1 cellular context compared by ENCODE assay signal in genomic region chr17:42698736-42699414, GRCh38.
TF ChIP-seq lines count a peak whose summit lies in the region.

No MANE protein-coding gene starts in this region.

TF ChIP-seq in K562, 482 proteins besides CTCF, POLR2A, EP300 and RAD21 (continued from another document and continues in another):
- TF ChIP-seq ZNF512 (tag; IDR thresholded peaks at IDR 0.05) (no peak), TBP (optimal IDR thresholded peaks at IDR 0.05; ENCODE audit: low read depth, low read length) (peak; percentile 46), ZBTB26 (CRISPR knock-in tag; IDR thresholded peaks at IDR 0.05) (0 out of 2 replicates have a peak, but pooled peaks have one; percentile 11), MYBL2 (IDR thresholded peaks at IDR 0.05; ENCODE audit: low read depth) (no peak; the same call in 1 of the 2 replicates), MYBL2 (CRISPR knock-in tag; IDR thresholded peaks at IDR 0.05; ENCODE audit: borderline replicate concordance) (no peak), E2F4 (CRISPR knock-in tag; IDR thresholded peaks at IDR 0.05; ENCODE audit: low read depth) (no peak), RB1 (IDR thresholded peaks at IDR 0.05; ENCODE audit: low read depth) (peak; percentile 80; the same call in 1 of the 2 replicates), PHB2 (IDR thresholded peaks at IDR 0.05; ENCODE audit: low read depth) (peak; percentile 99), FOSL1 (tag; conservative IDR thresholded peaks at IDR 0.05) (peak; percentile 80), ZNF766 (CRISPR knock-in tag; conservative IDR thresholded peaks at IDR 0.05) (peak; percentile 97), CHD4 (IDR thresholded peaks at IDR 0.05; ENCODE audit: insufficient read depth, insufficient replicate concordance, low read depth, low read length, poor library complexity, severe bottlenecking) (no peak), PCBP2 (IDR thresholded peaks at IDR 0.05; ENCODE audit: low read depth, low read length, poor library complexity, severe bottlenecking) (no peak), ZNF239 (CRISPR knock-in tag; IDR thresholded peaks at IDR 0.05) (no peak), CCNT2 (IDR thresholded peaks at IDR 0.05; ENCODE audit: borderline replicate concordance, extremely low read depth, insufficient read length, low read depth, low read length) (peak; percentile 99), RBM22 (IDR thresholded peaks at IDR 0.05; ENCODE audit: low read depth, low read length, poor library complexity, severe bottlenecking) (no peak), NRF1 (conservative IDR thresholded peaks at IDR 0.05 in 1 of 2, IDR thresholded peaks at IDR 0.05 in 1 of 2) (peak in 1 of 2 experiments; percentile 35; a peak in 2 of 4 replicates), ZNF217 (CRISPR knock-in tag; IDR thresholded peaks at IDR 0.05) (no peak), RHOXF2B (CRISPR knock-in tag; conservative IDR thresholded peaks at IDR 0.05) (no peak), CBFA2T2 (conservative IDR thresholded peaks at IDR 0.05) (peak; percentile 100), PHB (CRISPR knock-in tag; IDR thresholded peaks at IDR 0.05) (no peak), KHSRP (IDR thresholded peaks at IDR 0.05) (peak; percentile 91), CSDE1 (IDR thresholded peaks at IDR 0.05) (no peak), MAZ (CRISPR knock-in tag; conservative IDR thresholded peaks at IDR 0.05 in 1 of 2, IDR thresholded peaks at IDR 0.05 in 1 of 2) (peak; percentile 93 to 95), ETS2 (tag; IDR thresholded peaks at IDR 0.05; ENCODE audit: borderline replicate concordance, poor library complexity, severe bottlenecking) (no peak), KDM2B (CRISPR knock-in tag; IDR thresholded peaks at IDR 0.05) (no peak), MLLT1 (IDR thresholded peaks at IDR 0.05) (peak; percentile 60 to 76; a peak in 2 of 4 replicates), ZNF3 (CRISPR knock-in tag; IDR thresholded peaks at IDR 0.05) (no peak), MEF2D (tag; conservative IDR thresholded peaks at IDR 0.05; ENCODE audit: low read depth) (peak; percentile 91), ARID2 (IDR thresholded peaks at IDR 0.05) (no peak; the same call in 1 of the 2 replicates), DACH1 (IDR thresholded peaks at IDR 0.05; ENCODE audit: partially characterized antibody) (peak; percentile 95), MAFK (IDR thresholded peaks at IDR 0.05; ENCODE audit: low read length) (0 out of 2 replicates have a peak, but pooled peaks have one; percentile 3), NR2C1 (IDR thresholded peaks at IDR 0.05) (peak; percentile 65), NR2C1 (tag; IDR thresholded peaks at IDR 0.05) (peak; percentile 77), ZBTB1 (CRISPR knock-in tag; IDR thresholded peaks at IDR 0.05; ENCODE audit: borderline replicate concordance, low read depth) (no peak), EP400 (IDR thresholded peaks at IDR 0.05) (peak; percentile 78), ARHGAP35 (IDR thresholded peaks at IDR 0.05; ENCODE audit: partially characterized antibody) (no peak)
- TF ChIP-seq, protein P1, sequence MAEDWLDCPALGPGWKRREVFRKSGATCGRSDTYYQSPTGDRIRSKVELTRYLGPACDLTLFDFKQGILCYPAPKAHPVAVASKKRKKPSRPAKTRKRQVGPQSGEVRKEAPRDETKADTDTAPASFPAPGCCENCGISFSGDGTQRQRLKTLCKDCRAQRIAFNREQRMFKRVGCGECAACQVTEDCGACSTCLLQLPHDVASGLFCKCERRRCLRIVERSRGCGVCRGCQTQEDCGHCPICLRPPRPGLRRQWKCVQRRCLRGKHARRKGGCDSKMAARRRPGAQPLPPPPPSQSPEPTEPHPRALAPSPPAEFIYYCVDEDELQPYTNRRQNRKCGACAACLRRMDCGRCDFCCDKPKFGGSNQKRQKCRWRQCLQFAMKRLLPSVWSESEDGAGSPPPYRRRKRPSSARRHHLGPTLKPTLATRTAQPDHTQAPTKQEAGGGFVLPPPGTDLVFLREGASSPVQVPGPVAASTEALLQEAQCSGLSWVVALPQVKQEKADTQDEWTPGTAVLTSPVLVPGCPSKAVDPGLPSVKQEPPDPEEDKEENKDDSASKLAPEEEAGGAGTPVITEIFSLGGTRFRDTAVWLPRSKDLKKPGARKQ (CRISPR knock-in tag; IDR thresholded peaks at IDR 0.05): no peak
- TF ChIP-seq, protein P2, sequence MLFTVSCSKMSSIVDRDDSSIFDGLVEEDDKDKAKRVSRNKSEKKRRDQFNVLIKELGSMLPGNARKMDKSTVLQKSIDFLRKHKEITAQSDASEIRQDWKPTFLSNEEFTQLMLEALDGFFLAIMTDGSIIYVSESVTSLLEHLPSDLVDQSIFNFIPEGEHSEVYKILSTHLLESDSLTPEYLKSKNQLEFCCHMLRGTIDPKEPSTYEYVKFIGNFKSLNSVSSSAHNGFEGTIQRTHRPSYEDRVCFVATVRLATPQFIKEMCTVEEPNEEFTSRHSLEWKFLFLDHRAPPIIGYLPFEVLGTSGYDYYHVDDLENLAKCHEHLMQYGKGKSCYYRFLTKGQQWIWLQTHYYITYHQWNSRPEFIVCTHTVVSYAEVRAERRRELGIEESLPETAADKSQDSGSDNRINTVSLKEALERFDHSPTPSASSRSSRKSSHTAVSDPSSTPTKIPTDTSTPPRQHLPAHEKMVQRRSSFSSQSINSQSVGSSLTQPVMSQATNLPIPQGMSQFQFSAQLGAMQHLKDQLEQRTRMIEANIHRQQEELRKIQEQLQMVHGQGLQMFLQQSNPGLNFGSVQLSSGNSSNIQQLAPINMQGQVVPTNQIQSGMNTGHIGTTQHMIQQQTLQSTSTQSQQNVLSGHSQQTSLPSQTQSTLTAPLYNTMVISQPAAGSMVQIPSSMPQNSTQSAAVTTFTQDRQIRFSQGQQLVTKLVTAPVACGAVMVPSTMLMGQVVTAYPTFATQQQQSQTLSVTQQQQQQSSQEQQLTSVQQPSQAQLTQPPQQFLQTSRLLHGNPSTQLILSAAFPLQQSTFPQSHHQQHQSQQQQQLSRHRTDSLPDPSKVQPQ (CRISPR knock-in tag; IDR thresholded peaks at IDR 0.05; ENCODE audit: borderline replicate concordance): no peak
- TF ChIP-seq, protein P3, sequence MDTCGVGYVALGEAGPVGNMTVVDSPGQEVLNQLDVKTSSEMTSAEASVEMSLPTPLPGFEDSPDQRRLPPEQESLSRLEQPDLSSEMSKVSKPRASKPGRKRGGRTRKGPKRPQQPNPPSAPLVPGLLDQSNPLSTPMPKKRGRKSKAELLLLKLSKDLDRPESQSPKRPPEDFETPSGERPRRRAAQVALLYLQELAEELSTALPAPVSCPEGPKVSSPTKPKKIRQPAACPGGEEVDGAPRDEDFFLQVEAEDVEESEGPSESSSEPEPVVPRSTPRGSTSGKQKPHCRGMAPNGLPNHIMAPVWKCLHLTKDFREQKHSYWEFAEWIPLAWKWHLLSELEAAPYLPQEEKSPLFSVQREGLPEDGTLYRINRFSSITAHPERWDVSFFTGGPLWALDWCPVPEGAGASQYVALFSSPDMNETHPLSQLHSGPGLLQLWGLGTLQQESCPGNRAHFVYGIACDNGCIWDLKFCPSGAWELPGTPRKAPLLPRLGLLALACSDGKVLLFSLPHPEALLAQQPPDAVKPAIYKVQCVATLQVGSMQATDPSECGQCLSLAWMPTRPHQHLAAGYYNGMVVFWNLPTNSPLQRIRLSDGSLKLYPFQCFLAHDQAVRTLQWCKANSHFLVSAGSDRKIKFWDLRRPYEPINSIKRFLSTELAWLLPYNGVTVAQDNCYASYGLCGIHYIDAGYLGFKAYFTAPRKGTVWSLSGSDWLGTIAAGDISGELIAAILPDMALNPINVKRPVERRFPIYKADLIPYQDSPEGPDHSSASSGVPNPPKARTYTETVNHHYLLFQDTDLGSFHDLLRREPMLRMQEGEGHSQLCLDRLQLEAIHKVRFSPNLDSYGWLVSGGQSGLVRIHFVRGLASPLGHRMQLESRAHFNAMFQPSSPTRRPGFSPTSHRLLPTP (IDR thresholded peaks at IDR 0.05; ENCODE audit: borderline replicate concordance, extremely low read depth, insufficient read length): no peak
- TF ChIP-seq, protein P4, sequence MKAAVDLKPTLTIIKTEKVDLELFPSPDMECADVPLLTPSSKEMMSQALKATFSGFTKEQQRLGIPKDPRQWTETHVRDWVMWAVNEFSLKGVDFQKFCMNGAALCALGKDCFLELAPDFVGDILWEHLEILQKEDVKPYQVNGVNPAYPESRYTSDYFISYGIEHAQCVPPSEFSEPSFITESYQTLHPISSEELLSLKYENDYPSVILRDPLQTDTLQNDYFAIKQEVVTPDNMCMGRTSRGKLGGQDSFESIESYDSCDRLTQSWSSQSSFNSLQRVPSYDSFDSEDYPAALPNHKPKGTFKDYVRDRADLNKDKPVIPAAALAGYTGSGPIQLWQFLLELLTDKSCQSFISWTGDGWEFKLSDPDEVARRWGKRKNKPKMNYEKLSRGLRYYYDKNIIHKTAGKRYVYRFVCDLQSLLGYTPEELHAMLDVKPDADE (conservative IDR thresholded peaks at IDR 0.05; ENCODE audit: control insufficient read depth, low read depth, low read length): peak; percentile 98
- TF ChIP-seq, protein P5, sequence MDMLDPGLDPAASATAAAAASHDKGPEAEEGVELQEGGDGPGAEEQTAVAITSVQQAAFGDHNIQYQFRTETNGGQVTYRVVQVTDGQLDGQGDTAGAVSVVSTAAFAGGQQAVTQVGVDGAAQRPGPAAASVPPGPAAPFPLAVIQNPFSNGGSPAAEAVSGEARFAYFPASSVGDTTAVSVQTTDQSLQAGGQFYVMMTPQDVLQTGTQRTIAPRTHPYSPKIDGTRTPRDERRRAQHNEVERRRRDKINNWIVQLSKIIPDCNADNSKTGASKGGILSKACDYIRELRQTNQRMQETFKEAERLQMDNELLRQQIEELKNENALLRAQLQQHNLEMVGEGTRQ (CRISPR knock-in tag; IDR thresholded peaks at IDR 0.05): no peak
- TF ChIP-seq, protein P6, sequence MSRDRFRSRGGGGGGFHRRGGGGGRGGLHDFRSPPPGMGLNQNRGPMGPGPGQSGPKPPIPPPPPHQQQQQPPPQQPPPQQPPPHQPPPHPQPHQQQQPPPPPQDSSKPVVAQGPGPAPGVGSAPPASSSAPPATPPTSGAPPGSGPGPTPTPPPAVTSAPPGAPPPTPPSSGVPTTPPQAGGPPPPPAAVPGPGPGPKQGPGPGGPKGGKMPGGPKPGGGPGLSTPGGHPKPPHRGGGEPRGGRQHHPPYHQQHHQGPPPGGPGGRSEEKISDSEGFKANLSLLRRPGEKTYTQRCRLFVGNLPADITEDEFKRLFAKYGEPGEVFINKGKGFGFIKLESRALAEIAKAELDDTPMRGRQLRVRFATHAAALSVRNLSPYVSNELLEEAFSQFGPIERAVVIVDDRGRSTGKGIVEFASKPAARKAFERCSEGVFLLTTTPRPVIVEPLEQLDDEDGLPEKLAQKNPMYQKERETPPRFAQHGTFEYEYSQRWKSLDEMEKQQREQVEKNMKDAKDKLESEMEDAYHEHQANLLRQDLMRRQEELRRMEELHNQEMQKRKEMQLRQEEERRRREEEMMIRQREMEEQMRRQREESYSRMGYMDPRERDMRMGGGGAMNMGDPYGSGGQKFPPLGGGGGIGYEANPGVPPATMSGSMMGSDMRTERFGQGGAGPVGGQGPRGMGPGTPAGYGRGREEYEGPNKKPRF (IDR thresholded peaks at IDR 0.05; ENCODE audit: low read depth, low read length): no peak
- TF ChIP-seq, protein P7, sequence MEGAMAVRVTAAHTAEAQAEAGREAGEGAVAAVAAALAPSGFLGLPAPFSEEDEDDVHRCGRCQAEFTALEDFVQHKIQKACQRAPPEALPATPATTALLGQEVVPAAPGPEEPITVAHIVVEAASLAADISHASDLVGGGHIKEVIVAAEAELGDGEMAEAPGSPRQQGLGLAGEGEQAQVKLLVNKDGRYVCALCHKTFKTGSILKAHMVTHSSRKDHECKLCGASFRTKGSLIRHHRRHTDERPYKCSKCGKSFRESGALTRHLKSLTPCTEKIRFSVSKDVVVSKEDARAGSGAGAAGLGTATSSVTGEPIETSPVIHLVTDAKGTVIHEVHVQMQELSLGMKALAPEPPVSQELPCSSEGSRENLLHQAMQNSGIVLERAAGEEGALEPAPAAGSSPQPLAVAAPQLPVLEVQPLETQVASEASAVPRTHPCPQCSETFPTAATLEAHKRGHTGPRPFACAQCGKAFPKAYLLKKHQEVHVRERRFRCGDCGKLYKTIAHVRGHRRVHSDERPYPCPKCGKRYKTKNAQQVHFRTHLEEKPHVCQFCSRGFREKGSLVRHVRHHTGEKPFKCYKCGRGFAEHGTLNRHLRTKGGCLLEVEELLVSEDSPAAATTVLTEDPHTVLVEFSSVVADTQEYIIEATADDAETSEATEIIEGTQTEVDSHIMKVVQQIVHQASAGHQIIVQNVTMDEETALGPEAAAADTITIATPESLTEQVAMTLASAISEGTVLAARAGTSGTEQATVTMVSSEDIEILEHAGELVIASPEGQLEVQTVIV (CRISPR knock-in tag; IDR thresholded peaks at IDR 0.05; ENCODE audit: borderline replicate concordance): no peak
